18 cellular contexts compared by ENCODE assay signal in the genomic region with DNA sequence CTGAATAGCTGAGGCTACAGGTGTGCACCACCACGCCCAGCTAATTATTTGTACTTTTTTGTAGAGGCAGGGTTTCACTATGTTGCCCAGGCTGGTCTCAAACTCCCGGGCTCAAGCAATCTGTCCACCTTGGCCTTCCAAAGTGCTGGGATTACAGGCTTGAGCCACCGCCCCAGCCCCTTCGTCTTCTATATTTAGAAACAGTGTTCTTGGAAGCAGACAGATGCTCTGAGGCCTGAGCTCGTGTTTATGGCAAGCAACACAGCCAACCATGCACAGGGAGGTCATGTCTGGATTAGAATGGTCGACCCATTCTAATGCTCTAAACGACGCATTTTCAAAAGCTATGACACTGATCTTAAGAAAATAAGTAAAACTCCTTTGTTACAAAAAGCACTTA. TPM values are rescaled to one million over a fixed set of nuclear protein-coding genes. Genes with fewer than 3 reads are reported as not detected.
DNase-seq lines count a peak whose midpoint lies in the region; ATAC-seq and TF ChIP-seq lines count a peak whose summit lies in the region.
"Had no signal": no experiment of that assay in that cellular context is flagged by ENCODE, and none has a peak within 500 bp of the region (broad histone marks: within the 10 kb centered on the region; RNA-seq: fewer than 3 reads in every experiment).

No MANE protein-coding gene starts in this region.

- peak overlapping the region; percentile 25 for H3K27ac Mint-ChIP-seq in activated naive CD8-positive, alpha-beta T cell
- no peak overlapping the region for H3K27ac Mint-ChIP-seq in activated naive CD8-positive, alpha-beta T cell treated with anti-CD3 and anti-CD28 coated beads, Interleukin-2, amount 50 U/mL, for 24 hours
- H3K27ac Mint-ChIP-seq: activated CD4-positive, alpha-beta memory T cell treated with anti-CD3 and anti-CD28 coated beads, Interleukin-2, amount 10 ng/mL, durations not matched to agents 7 days and 5 days; mesothelial cell of epicardium had no signal

- H3K27me3 ChIP-seq in heart right ventricle = no peaks in the 10 kb centered on the region
- H3K27me3 ChIP-seq in sigmoid colon = no peaks in the 10 kb centered on the region
- H3K27me3 ChIP-seq in uterus = no peaks in the 10 kb centered on the region
- H3K27me3 ChIP-seq: right lobe of liver, suprapubic skin had no signal

- H3K9me3 ChIP-seq in heart right ventricle = no peaks in the 10 kb centered on the region
- no peaks in the 10 kb centered on the region for H3K9me3 ChIP-seq in sigmoid colon
- no peaks in the 10 kb centered on the region for H3K9me3 ChIP-seq in uterus
- H3K9me3 ChIP-seq: right lobe of liver, suprapubic skin had no signal

- DNase-seq in activated naive CD8-positive, alpha-beta T cell treated with anti-CD3 and anti-CD28 coated beads, Interleukin-2, amount 50 U/mL, for 24 hours = no peak
- DNase-seq in heart right ventricle (no peak), sigmoid colon (no peak), uterus (no peak), amniotic stem cell (lab: John Stamatoyannopoulos, UW) (no peak), AG08395 (ENCODE audit: low spot score) (no peak)
- DNase-seq: activated CD4-positive, alpha-beta memory T cell treated with anti-CD3 and anti-CD28 coated beads, Interleukin-2, amount 10 ng/mL, durations not matched to agents 7 days and 5 days; DMS79; hypothalamus; NCI-H1048; NCI-H2081 treated with DMSO at 0.1 percent for 48 hours; NCI-H510A treated with DMSO at 0.1 percent for 48 hours; occipital lobe; right lobe of liver had no signal

- H3K4me1 ChIP-seq in heart right ventricle (peaks cover 57 to 98% (median 76%) of the 10 kb centered on the region in 9 donors), sigmoid colon (peaks cover 0 to 46% (median 44%) of the 10 kb centered on the region in 4 donors), uterus (peaks cover 0 to 10% of the 10 kb centered on the region in 2 donors)

- peaks cover 2% of the 10 kb centered on the region for H3K36me3 Mint-ChIP-seq in activated naive CD8-positive, alpha-beta T cell
- peaks cover 11% of the 10 kb centered on the region for H3K36me3 Mint-ChIP-seq in activated naive CD8-positive, alpha-beta T cell treated with anti-CD3 and anti-CD28 coated beads, Interleukin-2, amount 50 U/mL, for 24 hours (ENCODE audit: low read depth)

- intact Hi-C loops in heart right ventricle (cut with DNase I) (loop anchor here in 1 of 10 donors (10.0 kb wide), 1 partner anchor 55 kb away; the partner anchor contains the start of gene TELO2), sigmoid colon (cut with DNase I) (no loop called here), uterus (cut with DNase I; ENCODE audit: low total_unique reads) (no loop called here)

- no peaks in the 10 kb centered on the region for H3K9me3 Mint-ChIP-seq in activated naive CD8-positive, alpha-beta T cell (ENCODE audit: low read depth)
- H3K9me3 Mint-ChIP-seq in activated naive CD8-positive, alpha-beta T cell treated with anti-CD3 and anti-CD28 coated beads, Interleukin-2, amount 50 U/mL, for 24 hours = no peaks in the 10 kb centered on the region
- H3K9me3 Mint-ChIP-seq: activated CD4-positive, alpha-beta memory T cell treated with anti-CD3 and anti-CD28 coated beads, Interleukin-2, amount 10 ng/mL, durations not matched to agents 7 days and 5 days; mesothelial cell of epicardium had no signal

- H3K4me3 Mint-ChIP-seq in activated naive CD8-positive, alpha-beta T cell = no peak overlapping the region
- no peak overlapping the region for H3K4me3 Mint-ChIP-seq in activated naive CD8-positive, alpha-beta T cell treated with anti-CD3 and anti-CD28 coated beads, Interleukin-2, amount 50 U/mL, for 24 hours
- H3K4me3 Mint-ChIP-seq: activated CD4-positive, alpha-beta memory T cell treated with anti-CD3 and anti-CD28 coated beads, Interleukin-2, amount 10 ng/mL, durations not matched to agents 7 days and 5 days; mesothelial cell of epicardium had no signal

- H3K36me3 ChIP-seq in heart right ventricle (peaks cover 0 to 84% (median 18%) of the 10 kb centered on the region in 9 donors), sigmoid colon (peaks cover 4 to 50% (median 20%) of the 10 kb centered on the region in 4 donors), uterus (no peaks in the 10 kb centered on the region)

- no peak for ATAC-seq in activated naive CD8-positive, alpha-beta T cell treated with anti-CD3 and anti-CD28 coated beads, Interleukin-2, amount 50 U/mL, for 24 hours
- peak in 4 of 8 donors; percentile 19 to 40 (median 36) for ATAC-seq in heart right ventricle
- ATAC-seq in GM21786 (IDR thresholded peaks at IDR 0.05; ENCODE audit: unreplicated experiment) = no peak
- ATAC-seq: right lobe of liver had no signal

- no peak for TF ChIP-seq EP300 in sigmoid colon (IDR thresholded peaks at IDR 0.05)

- TF ChIP-seq POLR2A in sigmoid colon (IDR thresholded peaks at IDR 0.05) (no peak), uterus (IDR thresholded peaks at IDR 0.05) (no peak)

- peak overlapping the region in 1 of 10 donors; percentile 7 for H3K4me3 ChIP-seq in heart right ventricle
- H3K4me3 ChIP-seq in sigmoid colon = no peak overlapping the region
- H3K4me3 ChIP-seq in uterus = no peak overlapping the region
- H3K4me3 ChIP-seq: right lobe of liver, suprapubic skin had no signal

- H3K27ac ChIP-seq in heart right ventricle (peak overlapping the region; percentile 62 to 99 (median 96)), sigmoid colon (peak overlapping the region; percentile 39 to 85 (median 49)), uterus (peak overlapping the region; percentile 8 to 33)
- H3K27ac ChIP-seq: suprapubic skin had no signal

- 33 to 34% methylated on average over 8 of the region's 8 CpGs for WGBS in heart right ventricle, 2 donors
- WGBS in sigmoid colon, 2 donors = 80 to 93% methylated on average over 8 of the region's 8 CpGs

- H3K4me1 Mint-ChIP-seq in activated naive CD8-positive, alpha-beta T cell (ENCODE audit: low read depth) = peaks cover 59% of the 10 kb centered on the region
- H3K4me1 Mint-ChIP-seq in activated naive CD8-positive, alpha-beta T cell treated with anti-CD3 and anti-CD28 coated beads, Interleukin-2, amount 50 U/mL, for 24 hours = peaks cover 27% of the 10 kb centered on the region

- no peak for TF ChIP-seq CTCF in heart right ventricle (IDR thresholded peaks at IDR 0.05)
- no peak for TF ChIP-seq CTCF in sigmoid colon (IDR thresholded peaks at IDR 0.05)
- no peak for TF ChIP-seq CTCF in uterus (IDR thresholded peaks at IDR 0.05)

- H3K27me3 Mint-ChIP-seq in activated naive CD8-positive, alpha-beta T cell = no peaks in the 10 kb centered on the region
- H3K27me3 Mint-ChIP-seq in activated naive CD8-positive, alpha-beta T cell treated with anti-CD3 and anti-CD28 coated beads, Interleukin-2, amount 50 U/mL, for 24 hours = no peaks in the 10 kb centered on the region
- H3K27me3 Mint-ChIP-seq: activated CD4-positive, alpha-beta memory T cell treated with anti-CD3 and anti-CD28 coated beads, Interleukin-2, amount 10 ng/mL, durations not matched to agents 7 days and 5 days had no signal

RNA-seq across cellular contexts. Expression of gene TMEM204, which starts 16.6 kb away (rescaled TPM):
- total RNA-seq in heart right ventricle = 10 to 100 TPM; 10.7 to 24.4 (median 18.1) TPM
- polyA plus RNA-seq in heart right ventricle = 10 to 100 TPM; 37.5 to 49.9 TPM
- total RNA-seq in sigmoid colon = 10 to 100 TPM; 38.0 to 46.0 (median 42.3) TPM
- 10 to 100 TPM in 2 of 3 donors, 1 to 10 TPM in 1; 2.5 to 16.2 (median 15.7) TPM for polyA plus RNA-seq in sigmoid colon
- 10 to 100 TPM; 24.8 to 45.3 (median 39.3) TPM for total RNA-seq in uterus

RNA-seq across cellular contexts. Expression of gene TELO2, which starts 56.9 kb away (rescaled TPM):
- 10 to 100 TPM; 14.5 to 22.0 (median 19.7) TPM for total RNA-seq in heart right ventricle
- 10 to 100 TPM; 27.4 to 50.5 TPM for polyA plus RNA-seq in heart right ventricle
- total RNA-seq in sigmoid colon = 10 to 100 TPM; 12.5 to 31.3 (median 18.1) TPM
- polyA plus RNA-seq in sigmoid colon = 10 to 100 TPM; 10.4 to 60.3 (median 12.0) TPM
- 10 to 100 TPM in 3 of 4 donors, 1 to 10 TPM in 1; 4.9 to 59.1 (median 39.0) TPM for total RNA-seq in uterus

Comparison
In these comparisons a context has a peak if more than half of its experiments do, and no peak if none do; other contexts are left out.
1. H3K27ac ChIP-seq: peak in every context shown above with its lines; median percentile 96 in heart right ventricle; 49 in sigmoid colon; 20 in uterus.